8 cellular contexts compared by ENCODE assay signal in genomic region chr19:42254083-42254849, GRCh38. TPM values are rescaled to one million over a fixed set of nuclear protein-coding genes. Genes with fewer than 3 reads are reported as not detected.
DNase-seq lines count a peak whose midpoint lies in the region; ATAC-seq and TF ChIP-seq lines count a peak whose summit lies in the region.

No MANE protein-coding gene starts in this region.

- H3K36me3 Mint-ChIP-seq in glutamatergic neuron (ENCODE audit: unreplicated experiment), result no peaks in the 10 kb centered on the region

- ATAC-seq in HG03139 (IDR thresholded peaks at IDR 0.05; ENCODE audit: unreplicated experiment) (peak; percentile 18), thoracic aorta (ENCODE audit: insufficient number of reproducible peaks, low FRiP score, low read depth) (no peak)

- peaks cover 9% of the 10 kb centered on the region for H3K27me3 Mint-ChIP-seq in glutamatergic neuron (ENCODE audit: unreplicated experiment)

- H3K4me1 ChIP-seq in osteoblast (ENCODE audit: insufficient read depth, low read length) (peaks cover 41% of the 10 kb centered on the region), thoracic aorta (ENCODE audit: control insufficient read depth in 1 of 2, low read depth in 2 of 2) (peaks cover 29 to 46% of the 10 kb centered on the region in 2 donors)

- no peak overlapping the region for H3K27ac Mint-ChIP-seq in glutamatergic neuron (ENCODE audit: unreplicated experiment)

- H3K4me1 Mint-ChIP-seq in glutamatergic neuron (ENCODE audit: low read depth, unreplicated experiment), result peaks cover 16% of the 10 kb centered on the region

- H3K4me3 ChIP-seq in osteoblast (ENCODE audit: insufficient read depth, low read length), result peak overlapping the region; percentile 95
- H3K4me3 ChIP-seq in thoracic aorta, result peak overlapping the region; percentile 99

- no peak overlapping the region for H2AFZ ChIP-seq in osteoblast (ENCODE audit: low read length)

- H3K36me3 ChIP-seq in osteoblast (ENCODE audit: insufficient read depth, low read length) (peaks cover 14% of the 10 kb centered on the region), thoracic aorta (peaks cover 7% of the 10 kb centered on the region)

- H4K20me1 ChIP-seq in osteoblast (ENCODE audit: insufficient read depth, low read length), result peaks cover 20% of the 10 kb centered on the region

- H3K79me2 ChIP-seq in osteoblast (ENCODE audit: insufficient read depth, low read length), result peaks cover 54% of the 10 kb centered on the region

- H3K27ac ChIP-seq in osteoblast (ENCODE audit: low read depth, low read length), result peak overlapping the region; percentile 90
- H3K27ac ChIP-seq in thoracic aorta, result peak overlapping the region; percentile 98 to 99

- H3K4me2 ChIP-seq in osteoblast (ENCODE audit: insufficient read depth, low read length), result peak overlapping the region; percentile 70

- H3K4me3 Mint-ChIP-seq in glutamatergic neuron (ENCODE audit: unreplicated experiment), result peak overlapping the region; percentile 64

- H3K9me3 ChIP-seq in osteoblast (ENCODE audit: low read depth, low read length), result no peaks in the 10 kb centered on the region
- H3K9me3 ChIP-seq in thoracic aorta, result no peaks in the 10 kb centered on the region

- TF ChIP-seq POLR2A in Raji (IDR thresholded peaks at IDR 0.05; ENCODE audit: insufficient read depth, low read depth, low read length), result 0 out of 2 replicates have a peak, but pooled peaks have one; percentile 24

- peaks cover 12% of the 10 kb centered on the region for H3K9me3 Mint-ChIP-seq in glutamatergic neuron (ENCODE audit: unreplicated experiment)

- DNase-seq in GF-D8 (lab: John Stamatoyannopoulos, UW) (peak; percentile 37), glutamatergic neuron (peak; percentile 82), osteoblast (ENCODE audit: insufficient read length, low spot score, missing footprints) (peak; percentile 90), thoracic aorta (ENCODE audit: low spot score) (no peak), DMS153 (lab: John Stamatoyannopoulos, UW) (no peak)
- peak; percentile 82 for DNase-seq in activated naive CD4-positive, alpha-beta T cell treated with Interleukin-2 at 50 U/mL for 16 hours

- H3K27me3 ChIP-seq in osteoblast (ENCODE audit: insufficient read depth, low read length) (no peaks in the 10 kb centered on the region), thoracic aorta (replicated peaks; ENCODE audit: insufficient read depth) (no peaks in the 10 kb centered on the region)

- TF ChIP-seq CTCF in glutamatergic neuron (IDR thresholded peaks at IDR 0.05; ENCODE audit: partially characterized antibody, unreplicated experiment) (no peak), osteoblast (IDR thresholded peaks at IDR 0.05; ENCODE audit: extremely low read depth, low read depth, low read length) (no peak), thoracic aorta (IDR thresholded peaks at IDR 0.05) (peak; percentile 7)

RNA-seq across cellular contexts. Expression of gene ERF, which starts 0.7 kb away (rescaled TPM):
- total RNA-seq in glutamatergic neuron (ENCODE audit: unreplicated experiment), result 28.0 TPM
- total RNA-seq in osteoblast, result 31.8 and 44.8 TPM in 2 replicates
- 10 to 100 TPM; 46.6 to 49.8 TPM for total RNA-seq in thoracic aorta

RNA-seq across cellular contexts. Expression of gene GSK3A, which starts 11.9 kb away (rescaled TPM):
- total RNA-seq in glutamatergic neuron (ENCODE audit: unreplicated experiment), result 83.2 TPM
- total RNA-seq in osteoblast, result 16.2 and 18.1 TPM in 2 replicates
- total RNA-seq in thoracic aorta, result 10 to 100 TPM; 23.7 to 26.9 TPM

RNA-seq across cellular contexts. Expression of gene CIC, which starts 14.8 kb away (rescaled TPM):
- 150 TPM for total RNA-seq in glutamatergic neuron (ENCODE audit: unreplicated experiment)
- 33.6 and 39.1 TPM in 2 replicates for total RNA-seq in osteoblast
- 100 to 1,000 TPM in 1 of 2 donors, 10 to 100 TPM in 1; 57.1 to 112 TPM for total RNA-seq in thoracic aorta

RNA-seq across cellular contexts. Expression of gene ZNF526, which starts 34.2 kb away (rescaled TPM):
- 12.0 TPM for total RNA-seq in glutamatergic neuron (ENCODE audit: unreplicated experiment)
- total RNA-seq in osteoblast, result 11.5 and 11.9 TPM in 2 replicates
- 10 to 100 TPM in 1 of 2 donors, 1 to 10 TPM in 1; 7.9 to 10.3 TPM for total RNA-seq in thoracic aorta

RNA-seq across cellular contexts. Expression of gene DEDD2, which starts 36.8 kb away (rescaled TPM):
- total RNA-seq in glutamatergic neuron (ENCODE audit: unreplicated experiment) (30.7 TPM), osteoblast (19.9 and 26.2 TPM in 2 replicates), thoracic aorta (10 to 100 TPM; 21.7 to 33.2 TPM)

Comparison
In these comparisons a context has a peak if more than half of its experiments do, and no peak if none do; other contexts are left out.
1. DNase-seq: peak in GF-D8 (single experiment), activated naive CD4-positive, alpha-beta T cell treated with Interleukin-2 at 50 U/mL for 16 hours (single experiment), glutamatergic neuron (single experiment) and osteoblast (single experiment); none in thoracic aorta (single experiment) and DMS153 (single experiment).